Comparison of ENCODE assay signal across 8 cellular contexts in the genomic region with DNA sequence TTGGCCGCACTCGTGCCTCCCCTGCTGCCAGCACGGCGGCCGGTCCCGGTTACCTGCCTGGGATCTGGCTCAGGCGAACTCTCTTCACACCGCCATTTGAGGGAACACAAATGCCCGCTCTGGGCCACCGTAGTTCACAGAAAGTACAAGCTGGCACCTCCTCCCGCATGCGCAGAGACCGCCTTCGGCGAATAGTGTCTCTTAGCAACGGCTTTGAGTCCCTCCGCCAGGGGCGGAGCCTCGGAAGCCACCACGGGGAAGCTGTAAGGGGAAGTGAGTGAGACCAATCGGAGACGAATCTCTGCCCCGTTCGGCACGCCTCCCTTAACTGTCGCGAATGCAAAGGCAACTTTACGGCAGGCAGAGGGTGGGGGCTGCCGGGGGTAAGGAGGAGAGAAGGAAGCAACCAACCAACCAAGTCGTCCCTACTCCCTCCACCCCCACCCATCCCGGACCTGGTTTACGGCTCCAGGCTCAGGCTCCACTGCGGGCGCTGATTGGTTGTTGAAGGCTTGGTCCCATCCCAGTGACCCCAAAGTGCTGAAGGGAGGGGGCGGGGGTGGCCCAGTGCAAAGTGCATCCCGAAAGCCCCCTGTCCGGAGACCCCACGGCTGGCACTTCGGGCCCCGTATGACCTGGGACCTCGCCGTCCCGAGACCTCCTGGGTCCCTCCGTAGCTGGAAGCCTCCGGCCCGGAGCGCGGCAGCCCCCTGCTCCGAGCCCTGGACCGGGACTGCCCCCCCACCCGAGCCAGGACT. TPM values are rescaled to one million over a fixed set of nuclear protein-coding genes. Genes with fewer than 3 reads are reported as not detected.
DNase-seq lines count a peak whose midpoint lies in the region; ATAC-seq and TF ChIP-seq lines count a peak whose summit lies in the region.

A gene with protein sequence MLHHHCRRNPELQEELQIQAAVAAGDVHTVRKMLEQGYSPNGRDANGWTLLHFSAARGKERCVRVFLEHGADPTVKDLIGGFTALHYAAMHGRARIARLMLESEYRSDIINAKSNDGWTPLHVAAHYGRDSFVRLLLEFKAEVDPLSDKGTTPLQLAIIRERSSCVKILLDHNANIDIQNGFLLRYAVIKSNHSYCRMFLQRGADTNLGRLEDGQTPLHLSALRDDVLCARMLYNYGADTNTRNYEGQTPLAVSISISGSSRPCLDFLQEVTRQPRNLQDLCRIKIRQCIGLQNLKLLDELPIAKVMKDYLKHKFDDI (plus strand): TSS at position 526 of the 758 bp plus-strand sequence. CDS start 9,628 bp downstream, outside the sequence.
A gene with protein sequence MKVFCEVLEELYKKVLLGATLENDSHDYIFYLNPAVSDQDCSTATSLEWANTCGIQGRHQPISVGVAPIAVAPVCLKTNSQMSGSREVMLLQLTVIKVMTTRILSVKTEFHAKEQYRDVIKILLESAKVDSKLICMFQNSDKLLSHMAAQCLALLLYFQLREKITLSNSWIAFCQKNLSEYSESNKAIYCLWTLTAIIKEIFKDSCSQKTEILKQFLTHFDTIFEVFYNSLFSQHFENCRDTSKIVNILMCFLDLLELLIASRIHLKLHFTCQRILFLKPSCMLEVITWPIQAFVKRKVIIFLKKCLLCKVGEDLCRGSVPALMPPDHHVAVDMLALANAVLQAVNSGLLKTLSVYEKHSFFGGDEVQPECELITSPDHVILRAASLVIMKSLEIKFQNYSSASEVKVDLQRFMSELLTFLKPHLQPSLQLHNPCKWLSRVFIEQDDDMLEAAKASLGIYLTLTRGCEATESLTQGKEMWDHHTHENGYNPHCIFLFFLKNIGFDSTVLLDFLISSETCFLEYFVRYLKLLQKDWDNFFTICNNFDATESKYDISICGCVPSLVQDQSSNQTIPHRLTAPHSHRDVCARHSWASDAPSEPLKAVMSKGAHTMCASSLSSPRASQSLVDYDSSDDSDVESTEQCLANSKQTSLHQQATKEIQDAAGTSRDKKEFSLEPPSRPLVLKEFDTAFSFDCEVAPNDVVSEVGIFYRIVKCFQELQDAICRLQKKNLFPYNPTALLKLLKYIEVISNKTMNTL (minus strand): TSS at position 121 of the 758 bp plus-strand sequence. CDS start 21,342 bp downstream, outside the sequence.

- intact Hi-C loops in Right ventricle myocardium inferior (cut with DNase I) (loop anchor here (10.0 kb wide), 1 partner anchor 257 kb away; a partner anchor contains a TSS), ovary (cut with DNase I) (loop anchor here in 1 of 4 donors (10.0 kb wide), 1 partner anchor 673 kb away; a partner anchor contains a TSS), thyroid gland (cut with DNase I) (loop anchor here (10.0 kb wide), 1 partner anchor 257 kb away; a partner anchor contains a TSS)

- H3K27me3 ChIP-seq in ovary (no peaks in the 10 kb centered on the region), thyroid gland (no peaks in the 10 kb centered on the region)

- TF ChIP-seq CTCF in GM12864 (IDR thresholded peaks at IDR 0.05; ENCODE audit: low read depth, low read length, missing control alignments) (no peak), ovary (IDR thresholded peaks at IDR 0.05) (no peak), thyroid gland (IDR thresholded peaks at IDR 0.05) (no peak)

- ATAC-seq in HG02759 (IDR thresholded peaks at IDR 0.05; ENCODE audit: unreplicated experiment) = peak; percentile 89
- peak; percentile 98 for ATAC-seq in Right ventricle myocardium inferior

- no peaks in the 10 kb centered on the region for H3K36me3 ChIP-seq in ovary
- no peaks in the 10 kb centered on the region for H3K36me3 ChIP-seq in thyroid gland

- WGBS in ovary, 3 donors = 0 to 1% (median 0%) methylated on average over 38 to 51 of the region's 51 CpGs
- WGBS in thyroid gland, 2 donors = 0 to 1% methylated on average over 5 to 37 of the region's 51 CpGs

- no peak for TF ChIP-seq POLR2A in ovary (IDR thresholded peaks at IDR 0.05)
- TF ChIP-seq POLR2A in thyroid gland (IDR thresholded peaks at IDR 0.05) = peak in 1 of 2 donors; percentile 34

- H3K4me3 ChIP-seq in GM12864 (ENCODE audit: low read depth, low read length) = peak within 1 kb of the TSS; percentile 81
- peak within 1 kb of the TSS; percentile 92 for H3K4me3 ChIP-seq in ovary
- peak within 1 kb of the TSS; percentile 88 to 91 (median 90) for H3K4me3 ChIP-seq in thyroid gland (replicated peaks in 1 of 3)

- H3K9me3 ChIP-seq in ovary (no peaks in the 10 kb centered on the region), thyroid gland (no peaks in the 10 kb centered on the region)

- H3K27ac ChIP-seq in ovary (peak within 1 kb of the TSS; percentile 25 to 78), thyroid gland (peak within 1 kb of the TSS; percentile 34 to 74 (median 65))

- DNase-seq in GM12864 (ENCODE audit: low read depth) (peak; percentile 100), NCI-H1417 (lab: John Stamatoyannopoulos, UW) (peak; percentile 100), SW 1271 (lab: John Stamatoyannopoulos, UW) (peak; percentile 100), Right ventricle myocardium inferior (ENCODE audit: missing footprints) (peak; percentile 100), ovary (peak; percentile 100), thyroid gland (peak; percentile 100)
- DNase-seq in activated naive CD8-positive, alpha-beta T cell treated with anti-CD3 and anti-CD28 coated beads, Interleukin-2, amount 50 U/mL, for 16 hours (ENCODE audit: low read depth, low spot score) = peak; percentile 98

- TF ChIP-seq EP300 in ovary (IDR thresholded peaks at IDR 0.05) = peak; percentile 78

- H3K4me1 ChIP-seq in ovary (ENCODE audit: insufficient read depth) = peaks cover 6% of the 10 kb centered on the region
- peaks cover 32 to 45% of the 10 kb centered on the region in 2 donors for H3K4me1 ChIP-seq in thyroid gland

RNA-seq across cellular contexts. Expression of the first gene that starts in this region (rescaled TPM):
- total RNA-seq in Right ventricle myocardium inferior (5.3 TPM), ovary (10 to 100 TPM in 5 of 7 donors, 1 to 10 TPM in 2; 6.7 to 13.1 (median 11.2) TPM), thyroid gland (10 to 100 TPM; 16.2 to 21.0 (median 19.7) TPM)
- polyA plus RNA-seq in ovary = 1 to 10 TPM; 5.1 to 7.8 TPM

RNA-seq across cellular contexts. Expression of the second gene that starts in this region (rescaled TPM):
- total RNA-seq in Right ventricle myocardium inferior = 7.0 TPM
- 10 to 100 TPM; 16.4 to 35.9 (median 20.7) TPM for total RNA-seq in ovary
- 10 to 100 TPM in 1 of 2 donors, 1 to 10 TPM in 1; 9.9 to 11.2 TPM for polyA plus RNA-seq in ovary
- 10 to 100 TPM; 32.9 to 63.0 (median 53.3) TPM for total RNA-seq in thyroid gland

Comparison
In these comparisons a context has a peak if more than half of its experiments do, and no peak if none do; other contexts are left out.
1. Peak in every context shown above with its lines: DNase-seq, ATAC-seq, H3K4me3 ChIP-seq and H3K27ac ChIP-seq.